In the genomic region with DNA sequence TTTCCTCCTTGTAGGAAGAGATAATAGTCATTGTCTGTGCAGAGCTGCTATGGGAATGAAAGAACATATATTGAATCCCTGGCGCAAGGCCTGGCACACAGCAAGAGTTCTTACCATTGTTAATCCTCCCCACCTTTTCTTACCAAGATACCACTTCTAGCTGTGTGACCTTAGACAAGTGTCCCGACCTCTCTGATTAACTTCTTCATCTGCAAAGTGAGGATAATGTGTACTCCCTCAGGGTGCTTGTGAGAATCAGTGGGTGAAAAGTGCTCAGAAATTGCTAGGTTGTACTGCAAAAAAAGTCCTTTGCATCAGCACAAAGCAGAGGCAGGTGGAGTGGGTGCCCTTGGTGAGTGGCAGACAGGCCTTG, we compare ENCODE assay signal across 26 cellular contexts. TPM values are rescaled to one million over a fixed set of nuclear protein-coding genes. Genes with fewer than 3 reads are reported as not detected.
A peak's percentile ranks its signal among the peaks of the same experiment; 100 is the strongest.
DNase-seq lines count a peak whose midpoint lies in the region; ATAC-seq and TF ChIP-seq lines count a peak whose summit lies in the region.
"Had no signal": no experiment of that assay in that cellular context is flagged by ENCODE, and none has a peak within 500 bp of the region (broad histone marks: within the 10 kb centered on the region; RNA-seq: fewer than 3 reads in every experiment).

No MANE protein-coding gene starts in this region.

- H3K27ac ChIP-seq in BLaER1 (0 out of 2 replicates have a peak overlapping the region, but pooled peaks have one; percentile 49), RWPE2 (ENCODE audit: poor library complexity, severe bottlenecking) (peak overlapping the region; percentile 75)
- H3K27ac ChIP-seq: tibial nerve had no signal

- H3K4me3 ChIP-seq in BLaER1 (no peak overlapping the region), RWPE2 (ENCODE audit: severe bottlenecking) (no peak overlapping the region)
- H3K4me3 ChIP-seq: skin epidermis, tibial nerve had no signal

- H3K4me1 ChIP-seq in BLaER1 (peaks cover 47% of the 10 kb centered on the region), RWPE2 (ENCODE audit: insufficient read depth, poor library complexity, severe bottlenecking) (peaks cover 28% of the 10 kb centered on the region)

- H3K4me1 Mint-ChIP-seq in neural crest cell, result peaks cover 6% of the 10 kb centered on the region
- peaks cover 17% of the 10 kb centered on the region for H3K4me1 Mint-ChIP-seq in endothelial cell (ENCODE audit: unreplicated experiment)

- H3K36me3 Mint-ChIP-seq in neural crest cell (ENCODE audit: low read depth) (peaks cover 2% of the 10 kb centered on the region), endothelial cell (ENCODE audit: low read depth, unreplicated experiment) (no peaks in the 10 kb centered on the region)
- H3K36me3 Mint-ChIP-seq: mesothelial cell of epicardium, naive B cell had no signal

- peak overlapping the region; percentile 60 for H3K4me3 Mint-ChIP-seq in neural crest cell
- no peak overlapping the region for H3K4me3 Mint-ChIP-seq in endothelial cell (ENCODE audit: unreplicated experiment)
- H3K4me3 Mint-ChIP-seq: activated CD4-positive, alpha-beta T cell treated with anti-CD3 and anti-CD28 coated beads, Interleukin-2, amount 10 ng/mL, durations not matched to agents 7 days and 5 days; activated T-cell treated with anti-CD3 and anti-CD28 coated beads, Interleukin-2, amount 50 U/mL, for 72 hours; B cell; mesothelial cell of epicardium; naive B cell; WTC11 had no signal

- H3K27me3 ChIP-seq in BLaER1, result peaks cover 18% of the 10 kb centered on the region
- no peaks in the 10 kb centered on the region for H3K27me3 ChIP-seq in RWPE2 (ENCODE audit: insufficient read depth, poor library complexity, severe bottlenecking)

- no peak overlapping the region for H3K9ac ChIP-seq in BLaER1

- H3K4me2 ChIP-seq in BLaER1, result peak overlapping the region; percentile 61

- DNase-seq in RWPE2 (ENCODE audit: low spot score), result no peak
- no peak for DNase-seq in neural crest cell (ENCODE audit: low read depth, low spot score)
- no peak for DNase-seq in endothelial cell (ENCODE audit: low spot score)
- no peak for DNase-seq in hepatic stellate cell (ENCODE audit: low spot score)
- DNase-seq: activated CD4-positive, alpha-beta T cell treated with anti-CD3 and anti-CD28 coated beads, Interleukin-2, amount 10 ng/mL, durations not matched to agents 7 days and 5 days; activated naive CD4-positive, alpha-beta T cell treated with Interleukin-2 at 50 U/mL for 16 hours; activated T-cell treated with anti-CD3 and anti-CD28 coated beads, Interleukin-2, amount 50 U/mL, for 72 hours; GOT3; IMR-90; kidney; naive B cell; NCI-H1048; NCI-H187; NCI-H524 treated with DMSO at 0.1 percent for 48 hours; nucleus accumbens had no signal

- H3K9me3 ChIP-seq in BLaER1 (no peaks in the 10 kb centered on the region), RWPE2 (ENCODE audit: severe bottlenecking) (no peaks in the 10 kb centered on the region)
- H3K9me3 ChIP-seq: tibial nerve had no signal

- H3K9me3 Mint-ChIP-seq in neural crest cell (no peaks in the 10 kb centered on the region), endothelial cell (ENCODE audit: unreplicated experiment) (no peaks in the 10 kb centered on the region)
- H3K9me3 Mint-ChIP-seq: activated CD4-positive, alpha-beta T cell treated with anti-CD3 and anti-CD28 coated beads, Interleukin-2, amount 10 ng/mL, durations not matched to agents 7 days and 5 days; activated T-cell treated with anti-CD3 and anti-CD28 coated beads, Interleukin-2, amount 50 U/mL, for 72 hours; brain; mesothelial cell of epicardium; naive B cell; WTC11 had no signal

- H3K27me3 Mint-ChIP-seq in neural crest cell (ENCODE audit: low read depth), result no peaks in the 10 kb centered on the region
- H3K27me3 Mint-ChIP-seq in endothelial cell (ENCODE audit: unreplicated experiment), result peaks cover 15% of the 10 kb centered on the region

- H3K36me3 ChIP-seq in BLaER1 (peaks cover 33% of the 10 kb centered on the region), RWPE2 (ENCODE audit: low read depth) (peaks cover 23% of the 10 kb centered on the region)

- ATAC-seq in RWPE2 (ENCODE audit: low read depth) (no peak), GM18868 (IDR thresholded peaks at IDR 0.05; ENCODE audit: unreplicated experiment) (no peak)
- ATAC-seq: activated T-cell treated with anti-CD3 and anti-CD28 coated beads, Interleukin-2, amount 50 U/mL, for 72 hours; WTC11 had no signal

- TF ChIP-seq CTCF in RWPE2 (IDR thresholded peaks at IDR 0.05; ENCODE audit: poor library complexity, severe bottlenecking), result no peak
- TF ChIP-seq CTCF in neural crest cell (conservative IDR thresholded peaks at IDR 0.05), result no peak
- no peak for TF ChIP-seq CTCF in endothelial cell (IDR thresholded peaks at IDR 0.05; ENCODE audit: unreplicated experiment)

- no peak overlapping the region for H3K27ac Mint-ChIP-seq in neural crest cell (ENCODE audit: unreplicated experiment)
- H3K27ac Mint-ChIP-seq in endothelial cell (ENCODE audit: unreplicated experiment), result no peak overlapping the region
- H3K27ac Mint-ChIP-seq: activated CD4-positive, alpha-beta T cell treated with anti-CD3 and anti-CD28 coated beads, Interleukin-2, amount 10 ng/mL, durations not matched to agents 7 days and 5 days; activated T-cell treated with anti-CD3 and anti-CD28 coated beads, Interleukin-2, amount 50 U/mL, for 72 hours; B cell; mesothelial cell of epicardium; WTC11 had no signal

- peaks cover 6% of the 10 kb centered on the region for H4K20me1 ChIP-seq in BLaER1

RNA-seq across cellular contexts. Expression of a gene that starts 3.7 kb away (rescaled TPM):
- total RNA-seq in neural crest cell (not detected in 2 replicates), endothelial cell (ENCODE audit: unreplicated experiment) (not detected)
- total RNA-seq: activated CD4-positive, alpha-beta T cell treated with anti-CD3 and anti-CD28 coated beads, Interleukin-2, amount 10 ng/mL, durations not matched to agents 7 days and 5 days; B cell; cerebellum; G401; liver had no signal

RNA-seq across cellular contexts. Expression of a gene that starts 5.8 kb away (rescaled TPM):
- total RNA-seq in neural crest cell (348 and 358 TPM in 2 replicates), endothelial cell (ENCODE audit: unreplicated experiment) (163 TPM)

RNA-seq across cellular contexts. Expression of a gene that starts 6.1 kb away (rescaled TPM):
- total RNA-seq in neural crest cell (58.0 and 61.0 TPM in 2 replicates), endothelial cell (ENCODE audit: unreplicated experiment) (34.9 TPM)

RNA-seq across cellular contexts. Expression of a gene that starts 18.2 kb away (rescaled TPM):
- total RNA-seq in neural crest cell (not detected in 2 replicates), endothelial cell (ENCODE audit: unreplicated experiment) (not detected)
- total RNA-seq: activated CD4-positive, alpha-beta T cell treated with anti-CD3 and anti-CD28 coated beads, Interleukin-2, amount 10 ng/mL, durations not matched to agents 7 days and 5 days; B cell; cerebellum; G401; mesothelial cell of epicardium; WTC11 had no signal

RNA-seq across cellular contexts. Expression of a gene that starts 40.9 kb away (rescaled TPM):
- total RNA-seq in neural crest cell (8.7 and 9.7 TPM in 2 replicates), endothelial cell (ENCODE audit: unreplicated experiment) (0.87 TPM)
- total RNA-seq: activated CD4-positive, alpha-beta T cell treated with anti-CD3 and anti-CD28 coated beads, Interleukin-2, amount 10 ng/mL, durations not matched to agents 7 days and 5 days; B cell; G401; IMR-90; liver; tibial nerve had no signal
